ENCODE assay signal across 9 cellular contexts in genomic region chr1:156749429-156750118, GRCh38. TPM values are rescaled to one million over a fixed set of nuclear protein-coding genes. Genes with fewer than 3 reads are reported as not detected.
A peak's percentile ranks its signal among the peaks of the same experiment; 100 is the strongest.
DNase-seq lines count a peak whose midpoint lies in the region; ATAC-seq, FAIRE-seq and TF ChIP-seq lines count a peak whose summit lies in the region.
"Had no signal": no experiment of that assay in that cellular context is flagged by ENCODE, and none has a peak within 500 bp of the region (broad histone marks: within the 10 kb centered on the region; RNA-seq: fewer than 3 reads in every experiment).

No MANE protein-coding gene starts in this region.

- no peaks in the 10 kb centered on the region for H3K9me1 ChIP-seq in keratinocyte (ENCODE audit: control insufficient read depth, extremely low read depth, insufficient read depth, low read length)

- H3K4me1 Mint-ChIP-seq in activated CD4-positive, alpha-beta T cell treated with anti-CD3 and anti-CD28 coated beads for 36 hours, result peaks cover 48% of the 10 kb centered on the region
- peaks cover 15% of the 10 kb centered on the region for H3K4me1 Mint-ChIP-seq in activated T-helper 17 cell treated with anti-CD3 and anti-CD28 coated beads, Interleukin-2, amount 50 U/mL, for 72 hours

- H3K9me3 ChIP-seq in keratinocyte (ENCODE audit: control insufficient read depth, low read depth, low read length), result no peaks in the 10 kb centered on the region

- H3K27ac ChIP-seq in keratinocyte (ENCODE audit: control insufficient read depth, insufficient read depth, low read length) (peak overlapping the region; percentile 98), temporal lobe (ENCODE audit: low read depth, low read length) (peak overlapping the region; percentile 98)

- H3K27me3 ChIP-seq in keratinocyte (ENCODE audit: control insufficient read depth, extremely low read depth, insufficient read depth, low read length), result no peaks in the 10 kb centered on the region

- H3K4me1 ChIP-seq in keratinocyte (ENCODE audit: control insufficient read depth, extremely low read depth, insufficient read depth, low read length), result peaks cover 46% of the 10 kb centered on the region

- no peak for ATAC-seq in activated CD4-positive, alpha-beta T cell treated with anti-CD3 and anti-CD28 coated beads for 36 hours
- ATAC-seq in activated T-helper 17 cell treated with anti-CD3 and anti-CD28 coated beads, Interleukin-2, amount 50 U/mL, for 72 hours (replicated peaks), result no peak
- ATAC-seq in GM21737 (IDR thresholded peaks at IDR 0.05; ENCODE audit: unreplicated experiment), result no peak

- intact Hi-C loops in activated CD4-positive, alpha-beta T cell treated with anti-CD3 and anti-CD28 coated beads for 36 hours (cut with DNase I, micrococcal nuclease), result loop anchor here (1.0 to 10.0 kb wide), 2 partner anchors 21 to 895 kb away; partner anchors contain the start of genes GON4L (in 1 of the 2), ISG20L2 (in 1 of the 2), METTL25B (in 1 of the 2) and SYT11 (in 1 of the 2)

- dilution Hi-C loops in keratinocyte (cut with MboI; ENCODE audit: extremely low pct_ligation_motif_present, low sequenced_read_pairs), result no loop called here

- no peaks in the 10 kb centered on the region for H4K20me1 ChIP-seq in keratinocyte (ENCODE audit: control insufficient read depth, extremely low read depth, insufficient read depth, low read length)

- H3K79me2 ChIP-seq in keratinocyte (ENCODE audit: control insufficient read depth, insufficient read depth, low read length), result peaks cover 78% of the 10 kb centered on the region

- H3K36me3 ChIP-seq in keratinocyte (ENCODE audit: control insufficient read depth in 2 of 2, extremely low read depth in 1 of 2, insufficient read depth in 2 of 2, low read length in 2 of 2), result peaks cover 12 to 27% of the 10 kb centered on the region in 2 experiments

- no peak for FAIRE-seq in keratinocyte (lab: Jason Lieb, UNC)
- FAIRE-seq: colon had no signal

- no peaks in the 10 kb centered on the region for H3K27me3 Mint-ChIP-seq in activated CD4-positive, alpha-beta T cell treated with anti-CD3 and anti-CD28 coated beads for 36 hours
- H3K27me3 Mint-ChIP-seq in activated T-helper 17 cell treated with anti-CD3 and anti-CD28 coated beads, Interleukin-2, amount 50 U/mL, for 72 hours, result no peaks in the 10 kb centered on the region

- H3K4me2 ChIP-seq in keratinocyte (ENCODE audit: control insufficient read depth, extremely low read depth, insufficient read depth, low read depth, low read length), result peak overlapping the region; percentile 100

- peak overlapping the region; percentile 100 for H3K9ac ChIP-seq in keratinocyte (ENCODE audit: control insufficient read depth, extremely low read depth, insufficient read depth, low read length)

- CTCF ChIA-PET in activated CD4-positive, alpha-beta T cell treated with anti-CD3 and anti-CD28 coated beads for 36 hours (lab: Charles Lee), result interaction anchor here (0.7 to 1.0 kb wide), 2 partner anchors 12 to 23 kb away, joined by 3 to 4 read pairs; no protein-coding TSS in a partner anchor

- H2AFZ ChIP-seq in keratinocyte (ENCODE audit: control insufficient read depth, low read length), result no peak overlapping the region

- POLR2A ChIA-PET in activated CD4-positive, alpha-beta T cell treated with anti-CD3 and anti-CD28 coated beads for 36 hours (lab: Charles Lee), result interaction anchor here (0.9 kb wide), 1 partner anchor 23 kb away, joined by 3 read pairs; no protein-coding TSS in a partner anchor

- TF ChIP-seq CTCF in keratinocyte (optimal IDR thresholded peaks at IDR 0.05 in 1 of 3, IDR thresholded peaks at IDR 0.05 in 1 of 3, conservative IDR thresholded peaks at IDR 0.05 in 1 of 3; ENCODE audit: extremely low read depth in 1 of 3, insufficient read depth in 2 of 3, low read length in 3 of 3), result no peak

- peak overlapping the region; percentile 96 for H3K27ac Mint-ChIP-seq in activated CD4-positive, alpha-beta T cell treated with anti-CD3 and anti-CD28 coated beads for 36 hours
- peak overlapping the region; percentile 97 for H3K27ac Mint-ChIP-seq in activated T-helper 17 cell treated with anti-CD3 and anti-CD28 coated beads, Interleukin-2, amount 50 U/mL, for 72 hours

- no peak for DNase-seq in activated CD4-positive, alpha-beta T cell treated with anti-CD3 and anti-CD28 coated beads for 36 hours
- DNase-seq in activated CD4-positive, alpha-beta T cell treated with anti-CD3 and anti-CD28 coated beads, Interleukin-2, amount 50 U/mL, for 1 hour, result no peak
- DNase-seq in keratinocyte (ENCODE audit: low read depth, low spot score) (no peak), dermis blood vessel endothelial cell (no peak)
- no peak for DNase-seq in stimulated activated CD4-positive, alpha-beta T cell treated with anti-CD3 and anti-CD28 coated beads, Interleukin-4, amount 100 ng/mL, for 1 hour

- H3K4me3 Mint-ChIP-seq in activated CD4-positive, alpha-beta T cell treated with anti-CD3 and anti-CD28 coated beads for 36 hours, result peak overlapping the region; percentile 98
- peak overlapping the region; percentile 97 for H3K4me3 Mint-ChIP-seq in activated T-helper 17 cell treated with anti-CD3 and anti-CD28 coated beads, Interleukin-2, amount 50 U/mL, for 72 hours

- H3K36me3 Mint-ChIP-seq in activated CD4-positive, alpha-beta T cell treated with anti-CD3 and anti-CD28 coated beads for 36 hours (ENCODE audit: low read depth), result peaks cover 47% of the 10 kb centered on the region
- H3K36me3 Mint-ChIP-seq in activated T-helper 17 cell treated with anti-CD3 and anti-CD28 coated beads, Interleukin-2, amount 50 U/mL, for 72 hours (ENCODE audit: low read depth), result peaks cover 67% of the 10 kb centered on the region

- peak overlapping the region; percentile 88 to 99 (median 97) for H3K4me3 ChIP-seq in keratinocyte (ENCODE audit: control insufficient read depth in 2 of 3, extremely low read depth in 1 of 3, insufficient read depth in 2 of 3, low read depth in 1 of 3, low read length in 3 of 3)

- no peaks in the 10 kb centered on the region for H3K9me3 Mint-ChIP-seq in activated CD4-positive, alpha-beta T cell treated with anti-CD3 and anti-CD28 coated beads for 36 hours (ENCODE audit: low read depth)
- no peaks in the 10 kb centered on the region for H3K9me3 Mint-ChIP-seq in activated T-helper 17 cell treated with anti-CD3 and anti-CD28 coated beads, Interleukin-2, amount 50 U/mL, for 72 hours

RNA-seq across cellular contexts. Expression of gene HDGF, which starts 1.9 kb away (rescaled TPM):
- total RNA-seq in activated CD4-positive, alpha-beta T cell treated with anti-CD3 and anti-CD28 coated beads for 36 hours, result 100 to 1,000 TPM; 312 to 358 TPM
- total RNA-seq in activated T-helper 17 cell treated with anti-CD3 and anti-CD28 coated beads, Interleukin-2, amount 50 U/mL, for 72 hours, result 100 to 1,000 TPM; 270 to 361 TPM
- polyA plus RNA-seq in keratinocyte, result 172 to 240 TPM (median 196 TPM) in 3 replicates
- polyA plus RNA-seq in keratinocyte (2011; ENCODE audit: low read depth), result 161 TPM
- 221 and 240 TPM in 2 replicates for polyA plus RNA-seq in keratinocyte (2011; cell fraction: cytosol; rRNA removed)
- polyA plus RNA-seq in keratinocyte (2011; cell fraction: nucleus; rRNA removed), result 107 and 111 TPM in 2 replicates
- polyA plus RNA-seq in keratinocyte (2012; ENCODE audit: low replicate concordance), result 213 and 246 TPM in 2 replicates
- polyA minus RNA-seq in keratinocyte, result 108 to 149 TPM (median 125 TPM) in 3 replicates
- polyA minus RNA-seq in keratinocyte (2011; cell fraction: cytosol; rRNA and poly(A)+ RNA removed), result 141 TPM
- polyA minus RNA-seq in keratinocyte (2011; cell fraction: nucleus; rRNA and poly(A)+ RNA removed), result 32.3 and 52.1 TPM in 2 replicates
- total RNA-seq in temporal lobe (72.0 TPM), dermis blood vessel endothelial cell (149 and 294 TPM in 2 replicates)

RNA-seq across cellular contexts. Expression of gene MRPL24, which starts 8.7 kb away (rescaled TPM):
- 10 to 100 TPM; 81.9 to 89.7 TPM for total RNA-seq in activated CD4-positive, alpha-beta T cell treated with anti-CD3 and anti-CD28 coated beads for 36 hours
- total RNA-seq in activated T-helper 17 cell treated with anti-CD3 and anti-CD28 coated beads, Interleukin-2, amount 50 U/mL, for 72 hours, result 10 to 100 TPM; 58.8 to 67.0 TPM
- polyA plus RNA-seq in keratinocyte, result 111 to 157 TPM (median 122 TPM) in 3 replicates
- polyA plus RNA-seq in keratinocyte (2011; ENCODE audit: low read depth), result 31.8 TPM
- 112 and 122 TPM in 2 replicates for polyA plus RNA-seq in keratinocyte (2011; cell fraction: cytosol; rRNA removed)
- polyA plus RNA-seq in keratinocyte (2011; cell fraction: nucleus; rRNA removed), result 91.7 and 94.5 TPM in 2 replicates
- 101 and 133 TPM in 2 replicates for polyA plus RNA-seq in keratinocyte (2012; ENCODE audit: low replicate concordance)
- 39.4 to 55.6 TPM (median 50.9 TPM) in 3 replicates for polyA minus RNA-seq in keratinocyte
- polyA minus RNA-seq in keratinocyte (2011; cell fraction: cytosol; rRNA and poly(A)+ RNA removed), result 43.4 TPM
- polyA minus RNA-seq in keratinocyte (2011; cell fraction: nucleus; rRNA and poly(A)+ RNA removed), result 16.8 and 19.2 TPM in 2 replicates
- total RNA-seq in temporal lobe, result 11.6 TPM
- 31.0 and 34.7 TPM in 2 replicates for total RNA-seq in dermis blood vessel endothelial cell

RNA-seq across cellular contexts. Expression of gene PRCC, which starts 17.8 kb away (rescaled TPM):
- 100 to 1,000 TPM in 1 of 2 experiments, 10 to 100 TPM in 1; 80.4 to 110 TPM for total RNA-seq in activated CD4-positive, alpha-beta T cell treated with anti-CD3 and anti-CD28 coated beads for 36 hours
- 10 to 100 TPM; 54.0 to 76.7 TPM for total RNA-seq in activated T-helper 17 cell treated with anti-CD3 and anti-CD28 coated beads, Interleukin-2, amount 50 U/mL, for 72 hours
- polyA plus RNA-seq in keratinocyte, result 29.9 to 70.7 TPM (median 40.4 TPM) in 3 replicates
- polyA plus RNA-seq in keratinocyte (2011; ENCODE audit: low read depth), result 21.7 TPM
- polyA plus RNA-seq in keratinocyte (2011; cell fraction: cytosol; rRNA removed), result 41.7 and 46.6 TPM in 2 replicates
- 54.2 and 58.5 TPM in 2 replicates for polyA plus RNA-seq in keratinocyte (2011; cell fraction: nucleus; rRNA removed)
- polyA plus RNA-seq in keratinocyte (2012; ENCODE audit: low replicate concordance), result 42.9 and 47.9 TPM in 2 replicates
- polyA minus RNA-seq in keratinocyte, result 60.5 to 95.5 TPM (median 69.6 TPM) in 3 replicates
- 48.7 TPM for polyA minus RNA-seq in keratinocyte (2011; cell fraction: cytosol; rRNA and poly(A)+ RNA removed)
- 32.6 and 42.6 TPM in 2 replicates for polyA minus RNA-seq in keratinocyte (2011; cell fraction: nucleus; rRNA and poly(A)+ RNA removed)
- total RNA-seq in temporal lobe, result 26.3 TPM
- total RNA-seq in dermis blood vessel endothelial cell, result 12.3 and 15.6 TPM in 2 replicates

RNA-seq across cellular contexts. Expression of gene ISG20L2, which starts 21.0 kb away (rescaled TPM):
- total RNA-seq in activated CD4-positive, alpha-beta T cell treated with anti-CD3 and anti-CD28 coated beads for 36 hours, result 10 to 100 TPM; 48.4 to 65.2 TPM
- total RNA-seq in activated T-helper 17 cell treated with anti-CD3 and anti-CD28 coated beads, Interleukin-2, amount 50 U/mL, for 72 hours, result 10 to 100 TPM; 38.8 to 74.9 TPM
- polyA plus RNA-seq in keratinocyte, result 48.1 to 56.6 TPM (median 48.6 TPM) in 3 replicates
- 19.9 TPM for polyA plus RNA-seq in keratinocyte (2011; ENCODE audit: low read depth)
- polyA plus RNA-seq in keratinocyte (2011; cell fraction: cytosol; rRNA removed), result 44.2 and 61.0 TPM in 2 replicates
- polyA plus RNA-seq in keratinocyte (2011; cell fraction: nucleus; rRNA removed), result 44.3 and 44.4 TPM in 2 replicates
- polyA plus RNA-seq in keratinocyte (2012; ENCODE audit: low replicate concordance), result 20.2 and 33.8 TPM in 2 replicates
- polyA minus RNA-seq in keratinocyte, result 47.8 to 55.4 TPM (median 54.2 TPM) in 3 replicates
- polyA minus RNA-seq in keratinocyte (2011; cell fraction: cytosol; rRNA and poly(A)+ RNA removed), result 25.9 TPM
- polyA minus RNA-seq in keratinocyte (2011; cell fraction: nucleus; rRNA and poly(A)+ RNA removed), result 18.7 and 32.7 TPM in 2 replicates
- total RNA-seq in temporal lobe (5.9 TPM), dermis blood vessel endothelial cell (8.7 and 11.7 TPM in 2 replicates)

RNA-seq across cellular contexts. Expression of gene METTL25B, which starts 21.3 kb away (rescaled TPM):
- total RNA-seq in activated CD4-positive, alpha-beta T cell treated with anti-CD3 and anti-CD28 coated beads for 36 hours, result 10 to 100 TPM; 31.0 to 40.5 TPM
- total RNA-seq in activated T-helper 17 cell treated with anti-CD3 and anti-CD28 coated beads, Interleukin-2, amount 50 U/mL, for 72 hours, result 10 to 100 TPM; 29.0 to 51.6 TPM
- 6.0 to 10.7 TPM (median 6.3 TPM) in 3 replicates for polyA plus RNA-seq in keratinocyte
- polyA plus RNA-seq in keratinocyte (2011; ENCODE audit: low read depth), result 29.2 TPM
- 3.5 and 4.8 TPM in 2 replicates for polyA plus RNA-seq in keratinocyte (2011; cell fraction: cytosol; rRNA removed)
- 18.7 and 19.7 TPM in 2 replicates for polyA plus RNA-seq in keratinocyte (2011; cell fraction: nucleus; rRNA removed)
- polyA plus RNA-seq in keratinocyte (2012; ENCODE audit: low replicate concordance), result 10.8 and 31.9 TPM in 2 replicates
- 4.8 to 11.0 TPM (median 7.8 TPM) in 3 replicates for polyA minus RNA-seq in keratinocyte
- 8.4 TPM for polyA minus RNA-seq in keratinocyte (2011; cell fraction: cytosol; rRNA and poly(A)+ RNA removed)
- polyA minus RNA-seq in keratinocyte (2011; cell fraction: nucleus; rRNA and poly(A)+ RNA removed), result 7.8 and 10.3 TPM in 2 replicates
- total RNA-seq in temporal lobe, result 6.6 TPM
- total RNA-seq in dermis blood vessel endothelial cell, result 11.8 and 13.3 TPM in 2 replicates
